Comparison of ENCODE assay signal across 16 cellular contexts in the genomic region with DNA sequence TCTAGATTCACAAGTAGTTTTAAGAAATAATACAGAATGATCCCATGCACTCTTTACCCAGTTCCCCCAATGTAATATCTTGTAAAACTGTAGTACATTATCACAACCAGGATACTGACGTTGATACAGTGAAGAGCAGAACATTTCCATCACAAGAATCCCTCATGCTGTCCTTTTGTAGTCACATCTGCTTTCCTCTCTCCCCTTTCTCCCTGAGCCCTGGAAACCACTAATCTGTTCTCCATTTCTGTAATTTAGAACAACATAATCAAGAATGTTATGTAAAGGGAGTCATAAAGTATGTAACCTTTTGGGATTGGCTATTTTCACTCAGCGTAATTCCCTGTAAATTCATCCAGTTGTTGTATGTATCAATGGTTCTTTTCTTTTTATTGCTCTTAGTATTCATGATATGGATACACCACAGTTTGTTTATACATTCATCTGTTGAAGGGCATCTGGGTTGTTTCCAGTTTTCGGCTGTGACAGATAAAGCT.
"Had no signal": no experiment of that assay in that cellular context is flagged by ENCODE, and none has a peak within 500 bp of the region (broad histone marks: within the 10 kb centered on the region; RNA-seq: fewer than 3 reads in every experiment).

No MANE protein-coding gene starts in this region.

- DNase-seq: activated CD4-positive, alpha-beta T cell treated with anti-CD3 and anti-CD28 coated beads for 48 hours; activated CD4-positive, CD25-positive, alpha-beta regulatory T cell; activated CD8-positive, alpha-beta memory T cell treated with anti-CD3 and anti-CD28 coated beads, Interleukin-2, amount 50 U/mL, for 4 hours; activated effector memory CD4-positive, alpha-beta T cell treated with Interleukin-2 at 50 U/mL for 16 hours; activated naive CD4-positive, alpha-beta T cell treated with anti-CD3 and anti-CD28 coated beads, Interleukin-2, amount 10 ng/mL, durations not matched to agents 7 days and 5 days; activated T-cell treated with anti-CD3 and anti-CD28 coated beads, Interleukin-2, amount 50 U/mL, for 4 hours; cerebellar nuclear complex; cortex of kidney; left cardiac atrium; lower lobe of right lung; stimulated activated CD4-positive, alpha-beta T cell treated with anti-CD3 and anti-CD28 coated beads, Interleukin-4, amount 100 ng/mL, for 1 hour; testis; upper lobe of left lung had no signal

- H3K4me3 ChIP-seq: lower lobe of right lung, smooth muscle cell, testis, upper lobe of left lung had no signal

- H3K27me3 ChIP-seq: testis, upper lobe of left lung had no signal

- H3K9me3 ChIP-seq: lower lobe of right lung, testis, upper lobe of left lung had no signal

- H3K27ac ChIP-seq: lower lobe of right lung, testis, upper lobe of left lung had no signal

- FAIRE-seq: astrocyte, islet of Langerhans had no signal

- H3K4me1 ChIP-seq: lower lobe of right lung, testis, upper lobe of left lung had no signal
